Comparison of ENCODE assay signal across 8 cellular contexts in the genomic region with DNA sequence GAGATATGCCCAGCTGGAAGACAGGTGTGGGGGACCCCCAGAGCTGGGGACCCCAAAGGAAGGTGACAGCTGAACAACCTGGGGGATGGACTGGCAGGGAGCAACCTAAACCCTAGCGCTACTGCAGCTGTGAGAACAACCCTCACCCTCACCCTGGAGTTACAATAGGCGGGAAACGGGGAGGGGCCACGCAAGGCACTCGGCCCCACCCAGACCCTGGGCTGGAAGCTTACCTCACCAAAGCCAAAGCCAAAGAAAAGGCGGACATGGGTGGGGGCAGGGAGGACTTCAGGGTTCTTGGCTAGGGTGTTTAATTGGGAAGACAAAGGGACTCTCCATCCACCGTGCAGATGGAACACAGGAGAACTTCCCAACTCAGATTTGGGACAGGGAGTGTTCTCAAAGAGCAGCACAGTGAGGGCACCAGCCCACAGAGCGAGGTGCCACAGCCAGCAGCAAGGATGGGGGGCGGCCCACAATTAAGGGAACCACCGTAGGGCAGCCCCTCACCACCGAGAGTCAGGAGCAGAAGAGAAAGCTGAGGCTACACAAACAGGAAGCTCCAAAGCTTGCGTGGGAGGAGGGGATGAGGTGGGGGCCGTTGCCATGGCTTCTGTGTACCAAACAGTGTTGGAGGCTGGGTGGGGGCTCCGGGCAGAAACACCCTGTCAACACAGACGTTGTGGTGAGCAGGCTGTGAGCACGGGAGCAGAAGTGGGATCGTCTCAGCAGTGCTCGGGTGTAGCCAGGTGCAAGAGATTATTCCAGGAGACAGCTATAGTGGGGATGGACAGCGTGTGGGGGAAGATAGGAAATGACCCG. TPM values are rescaled to one million over a fixed set of nuclear protein-coding genes. Genes with fewer than 3 reads are reported as not detected.
A peak's percentile ranks its signal among the peaks of the same experiment; 100 is the strongest.
DNase-seq lines count a peak whose midpoint lies in the region; ATAC-seq, FAIRE-seq and TF ChIP-seq lines count a peak whose summit lies in the region.

No MANE protein-coding gene starts in this region.

- peak; percentile 32 for ATAC-seq in HG02884 (IDR thresholded peaks at IDR 0.05; ENCODE audit: unreplicated experiment)
- ATAC-seq in lower lobe of right lung = peak; percentile 68 to 74

- DNase-seq in GM18507 (ENCODE audit: extremely low spot score, insufficient read length, low read depth) (no peak), NCI-H2081 treated with DMSO at 0.1 percent for 48 hours (lab: John Stamatoyannopoulos, UW) (peak; percentile 43), chondrocyte (ENCODE audit: low spot score) (no peak), lower lobe of right lung (peak; percentile 93), KG1 (lab: John Stamatoyannopoulos, UW) (no peak)
- peak; percentile 74 for DNase-seq in activated CD4-positive, CD25-positive, alpha-beta regulatory T cell treated with anti-CD3 and anti-CD28 coated beads, Interleukin-2, amount 50 U/mL, for 72 hours
- peak; percentile 59 for DNase-seq in stimulated activated CD8-positive, alpha-beta memory T cell treated with anti-CD3 and anti-CD28 coated beads, Interleukin-12 subunit alpha, Interleukin-12 subunit beta, amount 100 ng/mL, for 24 hours (ENCODE audit: extremely low read depth)

- peak; percentile 84 for FAIRE-seq in GM18507 (lab: Jason Lieb, UNC)

- peak overlapping the region; percentile 100 for H3K27ac ChIP-seq in lower lobe of right lung

- no peaks in the 10 kb centered on the region for H3K9me3 ChIP-seq in lower lobe of right lung

- H3K27me3 ChIP-seq in lower lobe of right lung (ENCODE audit: low read depth) = no peaks in the 10 kb centered on the region

- no peaks in the 10 kb centered on the region for H3K27me3 Mint-ChIP-seq in chondrocyte (ENCODE audit: low read depth)

- peak overlapping the region; percentile 100 for H3K27ac Mint-ChIP-seq in chondrocyte (ENCODE audit: unreplicated experiment)

- H3K4me3 ChIP-seq in lower lobe of right lung = peak overlapping the region; percentile 94

- H3K4me1 Mint-ChIP-seq in chondrocyte (ENCODE audit: low read depth) = peaks cover 66% of the 10 kb centered on the region

- intact Hi-C loops in lower lobe of right lung (cut with DNase I) = no loop called here

- no peak for TF ChIP-seq CTCF in chondrocyte (IDR thresholded peaks at IDR 0.05)
- no peak for TF ChIP-seq CTCF in lower lobe of right lung (IDR thresholded peaks at IDR 0.05)

- no peaks in the 10 kb centered on the region for H3K9me3 Mint-ChIP-seq in chondrocyte (ENCODE audit: low read depth)

- peaks cover 63% of the 10 kb centered on the region for H3K4me1 ChIP-seq in lower lobe of right lung

- H3K36me3 Mint-ChIP-seq in chondrocyte (ENCODE audit: low read depth) = peaks cover 10% of the 10 kb centered on the region

- H3K4me3 Mint-ChIP-seq in chondrocyte (ENCODE audit: unreplicated experiment) = peak overlapping the region; percentile 99

- peaks cover 32% of the 10 kb centered on the region for H3K36me3 ChIP-seq in lower lobe of right lung

RNA-seq across cellular contexts. Expression of gene TAGLN2, which starts 1.9 kb away (rescaled TPM):
- total RNA-seq in chondrocyte (222 to 392 TPM (median 388 TPM) in 3 replicates), lower lobe of right lung (451 TPM)

RNA-seq across cellular contexts. Expression of gene IGSF9, which starts 22.0 kb away (rescaled TPM):
- total RNA-seq in chondrocyte (not detected in 3 replicates), lower lobe of right lung (2.0 TPM)

RNA-seq across cellular contexts. Expression of gene CFAP45, which starts 23.4 kb away (rescaled TPM):
- 0.37 to 0.95 TPM (median 0.73 TPM) in 3 replicates for total RNA-seq in chondrocyte
- total RNA-seq in lower lobe of right lung = 10.2 TPM

RNA-seq across cellular contexts. Expression of gene SLAMF9, which starts 30.6 kb away (rescaled TPM):
- total RNA-seq in chondrocyte = not detected in 3 replicates
- not detected for total RNA-seq in lower lobe of right lung

Comparison
In these comparisons a context has a peak if more than half of its experiments do, and no peak if none do; other contexts are left out.
1. DNase-seq: peak in NCI-H2081 treated with DMSO at 0.1 percent for 48 hours (single experiment), activated CD4-positive, CD25-positive, alpha-beta regulatory T cell treated with anti-CD3 and anti-CD28 coated beads, Interleukin-2, amount 50 U/mL, for 72 hours (single experiment), lower lobe of right lung (single experiment) and stimulated activated CD8-positive, alpha-beta memory T cell treated with anti-CD3 and anti-CD28 coated beads, Interleukin-12 subunit alpha, Interleukin-12 subunit beta, amount 100 ng/mL, for 24 hours (single experiment); none in GM18507 (single experiment), chondrocyte (single experiment) and KG1 (single experiment).